8 cellular contexts compared by ENCODE assay signal in genomic region chrX:152941328-152942111, GRCh38. TPM values are rescaled to one million over a fixed set of nuclear protein-coding genes. Genes with fewer than 3 reads are reported as not detected.
DNase-seq lines count a peak whose midpoint lies in the region; ATAC-seq and TF ChIP-seq lines count a peak whose summit lies in the region.

No MANE protein-coding gene starts in this region.

- no peaks in the 10 kb centered on the region for H3K36me3 ChIP-seq in CD8-positive, alpha-beta T cell (ENCODE audit: insufficient read depth, low read length)
- H3K36me3 ChIP-seq in right lobe of liver, result no peaks in the 10 kb centered on the region

- intact Hi-C loops in CD8-positive, alpha-beta T cell (cut with DNase I, micrococcal nuclease), result loop anchor here (1.0 to 5.0 kb wide), 12 partner anchors 17 to 728 kb away; partner anchors contain the start of genes CETN2 (in 2 of the 2), HAUS7 (in 2 of the 2), NSDHL (in 2 of the 2) and ZNF275 (in 2 of the 2)
- intact Hi-C loops in activated CD4-positive, alpha-beta memory T cell treated with anti-CD3 and anti-CD28 coated beads for 36 hours (cut with micrococcal nuclease), result loop anchor here (1.0 to 5.0 kb wide), 7 partner anchors 17 to 726 kb away; partner anchors contain the start of genes CCNQ and HAUS7
- intact Hi-C loops in dorsolateral prefrontal cortex (cut with DNase I), result loop anchor here in 1 of 2 donors (1.0 kb wide), 1 partner anchor 17 kb away; no protein-coding TSS in a partner anchor
- intact Hi-C loops in right lobe of liver (cut with DNase I), result no loop called here

- H3K4me1 Mint-ChIP-seq in CD8-positive, alpha-beta T cell (ENCODE audit: low read depth), result peaks cover 11% of the 10 kb centered on the region
- peaks cover 2% of the 10 kb centered on the region for H3K4me1 Mint-ChIP-seq in activated CD4-positive, alpha-beta memory T cell treated with anti-CD3 and anti-CD28 coated beads for 36 hours (ENCODE audit: low read depth)

- H3K9me3 Mint-ChIP-seq in CD8-positive, alpha-beta T cell, result no peaks in the 10 kb centered on the region
- H3K9me3 Mint-ChIP-seq in activated CD4-positive, alpha-beta memory T cell treated with anti-CD3 and anti-CD28 coated beads for 36 hours, result no peaks in the 10 kb centered on the region

- CTCF ChIA-PET in CD8-positive, alpha-beta T cell (lab: Charles Lee), result interaction anchor here (0.6 to 4.5 kb wide), 17 partner anchors 11 to 1026 kb away, joined by 3 to 26 read pairs (median 3); no protein-coding TSS in a partner anchor
- CTCF ChIA-PET in activated CD4-positive, alpha-beta memory T cell treated with anti-CD3 and anti-CD28 coated beads for 36 hours (lab: Charles Lee), result interaction anchor here (0.9 to 2.5 kb wide), 16 partner anchors 9 to 726 kb away, joined by 3 to 21 read pairs (median 4); partner anchors contain the start of gene HAUS7

- peak overlapping the region; percentile 89 for H3K27ac Mint-ChIP-seq in CD8-positive, alpha-beta T cell
- H3K27ac Mint-ChIP-seq in activated CD4-positive, alpha-beta memory T cell treated with anti-CD3 and anti-CD28 coated beads for 36 hours, result peak overlapping the region; percentile 82

- H3K27ac ChIP-seq in CD8-positive, alpha-beta T cell (ENCODE audit: low read depth, low read length), result peak overlapping the region; percentile 55
- H3K27ac ChIP-seq in dorsolateral prefrontal cortex (peak overlapping the region in 58 of 59 donors; percentile 62 to 93 (median 87)), right lobe of liver (peak overlapping the region; percentile 17 to 66 (median 55))

- peaks cover 16% of the 10 kb centered on the region for H3K4me1 ChIP-seq in CD8-positive, alpha-beta T cell (ENCODE audit: insufficient read depth, low read length)
- H3K4me1 ChIP-seq in right lobe of liver, result peaks cover 0 to 4% (median 0%) of the 10 kb centered on the region in 4 donors

- peaks cover 9% of the 10 kb centered on the region for H3K36me3 Mint-ChIP-seq in CD8-positive, alpha-beta T cell
- no peaks in the 10 kb centered on the region for H3K36me3 Mint-ChIP-seq in activated CD4-positive, alpha-beta memory T cell treated with anti-CD3 and anti-CD28 coated beads for 36 hours

- H3K4me3 Mint-ChIP-seq in CD8-positive, alpha-beta T cell, result peak overlapping the region; percentile 81
- peak overlapping the region; percentile 80 for H3K4me3 Mint-ChIP-seq in activated CD4-positive, alpha-beta memory T cell treated with anti-CD3 and anti-CD28 coated beads for 36 hours

- H3K9me3 ChIP-seq in CD8-positive, alpha-beta T cell (ENCODE audit: low read length), result no peaks in the 10 kb centered on the region
- no peaks in the 10 kb centered on the region for H3K9me3 ChIP-seq in right lobe of liver

- TF ChIP-seq CTCF in CD8-positive, alpha-beta T cell (IDR thresholded peaks at IDR 0.05), result peak; percentile 69
- peak; percentile 56 to 94 (median 85) for TF ChIP-seq CTCF in dorsolateral prefrontal cortex (IDR thresholded peaks at IDR 0.05 in 54 of 56, conservative IDR thresholded peaks at IDR 0.05 in 2 of 56; ENCODE audit: low read depth in 1 of 56, partially characterized antibody in 56 of 56)
- TF ChIP-seq CTCF in right lobe of liver (IDR thresholded peaks at IDR 0.05), result peak; percentile 73 to 94 (median 87)

- POLR2A ChIA-PET in CD8-positive, alpha-beta T cell (lab: Charles Lee), result interaction anchor here (0.9 to 1.5 kb wide), 6 partner anchors 9 to 668 kb away, joined by 3 to 4 read pairs (median 4); no protein-coding TSS in a partner anchor
- POLR2A ChIA-PET in activated CD4-positive, alpha-beta memory T cell treated with anti-CD3 and anti-CD28 coated beads for 36 hours (lab: Charles Lee), result interaction anchor here (1.0 kb wide), 1 partner anchor 91 kb away, joined by 5 read pairs; no protein-coding TSS in a partner anchor

- 27% methylated on average over 31 of the region's 71 CpGs for WGBS in right lobe of liver (ENCODE audit: insufficient coverage, low coverage, low lambda C conversion rate, missing lambda C conversion rate)

- DNase-seq in CD8-positive, alpha-beta T cell, result peak; percentile 77 to 93 (median 85)
- DNase-seq in NCI-H748 treated with DMSO at 0.1 percent for 48 hours (lab: John Stamatoyannopoulos, UW) (peak; percentile 82), dorsolateral prefrontal cortex (peak; percentile 79 to 88 (median 86)), right lobe of liver (peak; percentile 86 to 92 (median 89))
- DNase-seq in activated CD4-positive, alpha-beta memory T cell treated with anti-CD3 and anti-CD28 coated beads for 36 hours, result peak; percentile 93
- peak; percentile 82 to 88 for DNase-seq in stimulated activated CD4-positive, alpha-beta T cell treated with anti-CD3 and anti-CD28 coated beads, Interleukin-4, amount 100 ng/mL, for 4 hours

- peak; percentile 98 for ATAC-seq in CD8-positive, alpha-beta T cell
- ATAC-seq in GM19438 (IDR thresholded peaks at IDR 0.05; ENCODE audit: low read depth, unreplicated experiment) (peak; percentile 84), HG03571 (IDR thresholded peaks at IDR 0.05; ENCODE audit: unreplicated experiment) (peak; percentile 94), right lobe of liver (peak; percentile 94 to 98 (median 96))

- no peaks in the 10 kb centered on the region for H3K27me3 ChIP-seq in CD8-positive, alpha-beta T cell (ENCODE audit: insufficient read depth, low read length)
- H3K27me3 ChIP-seq in dorsolateral prefrontal cortex (peaks cover 0 to 52% (median 18%) of the 10 kb centered on the region in 45 donors), right lobe of liver (peaks cover 0 to 2% of the 10 kb centered on the region in 2 donors)

- TF ChIP-seq POLR2A in right lobe of liver (IDR thresholded peaks at IDR 0.05), result no peak

- no peaks in the 10 kb centered on the region for H3K27me3 Mint-ChIP-seq in CD8-positive, alpha-beta T cell (ENCODE audit: low read depth)
- no peaks in the 10 kb centered on the region for H3K27me3 Mint-ChIP-seq in activated CD4-positive, alpha-beta memory T cell treated with anti-CD3 and anti-CD28 coated beads for 36 hours

- peak overlapping the region; percentile 84 for H3K4me3 ChIP-seq in CD8-positive, alpha-beta T cell (ENCODE audit: low read depth, low read length)
- H3K4me3 ChIP-seq in dorsolateral prefrontal cortex, result peak overlapping the region; percentile 34 to 75 (median 59)
- peak overlapping the region; percentile 29 to 62 (median 55) for H3K4me3 ChIP-seq in right lobe of liver

RNA-seq across cellular contexts. Expression of gene ZNF185, which starts 43.7 kb away (rescaled TPM):
- 1 to 10 TPM in 1 of 2 experiments, under 1 TPM in 1; 0.95 to 1.4 TPM for total RNA-seq in CD8-positive, alpha-beta T cell
- total RNA-seq in activated CD4-positive, alpha-beta memory T cell treated with anti-CD3 and anti-CD28 coated beads for 36 hours, result 1 to 10 TPM in 1 of 2 experiments, under 1 TPM in 1; 0.82 to 1.4 TPM
- 1 to 10 TPM; 2.1 to 7.8 (median 4.2) TPM for total RNA-seq in dorsolateral prefrontal cortex
- total RNA-seq in right lobe of liver, result 1 to 10 TPM in 1 of 6 experiments, under 1 TPM in 5; 0.61 to 1.7 (median 0.83) TPM

RNA-seq across cellular contexts. Expression of gene PNMA5, which starts 52.4 kb away (rescaled TPM):
- not detected for total RNA-seq in CD8-positive, alpha-beta T cell
- under 1 TPM in 1 of 2 experiments, not detected in 1; 0.10 TPM for total RNA-seq in activated CD4-positive, alpha-beta memory T cell treated with anti-CD3 and anti-CD28 coated beads for 36 hours
- total RNA-seq in dorsolateral prefrontal cortex (10 to 100 TPM in 9 of 120 experiments, 1 to 10 TPM in 108, under 1 TPM in 2, not detected in 1; 0.86 to 13.5 (median 4.8) TPM), right lobe of liver (not detected)

Comparison
In these comparisons a context has a peak if more than half of its experiments do, and no peak if none do; other contexts are left out.
1. Peak in every context shown above with its lines: DNase-seq, ATAC-seq, H3K4me3 ChIP-seq and H3K27ac ChIP-seq.
2. intact Hi-C loops: an anchor here in CD8-positive, alpha-beta T cell (1.0 to 5.0 kb wide) and activated CD4-positive, alpha-beta memory T cell treated with anti-CD3 and anti-CD28 coated beads for 36 hours (1.0 to 5.0 kb wide); none called in right lobe of liver.